In genomic region chr10:6140965-6141295, GRCh38 we compare ENCODE assay signal across 1 cellular context.
TF ChIP-seq lines count a peak whose summit lies in the region.

No MANE protein-coding gene starts in this region.

TF ChIP-seq in K562, 482 proteins besides CTCF, POLR2A, EP300 and RAD21 (continued from another document):
- TF ChIP-seq, protein P1, sequence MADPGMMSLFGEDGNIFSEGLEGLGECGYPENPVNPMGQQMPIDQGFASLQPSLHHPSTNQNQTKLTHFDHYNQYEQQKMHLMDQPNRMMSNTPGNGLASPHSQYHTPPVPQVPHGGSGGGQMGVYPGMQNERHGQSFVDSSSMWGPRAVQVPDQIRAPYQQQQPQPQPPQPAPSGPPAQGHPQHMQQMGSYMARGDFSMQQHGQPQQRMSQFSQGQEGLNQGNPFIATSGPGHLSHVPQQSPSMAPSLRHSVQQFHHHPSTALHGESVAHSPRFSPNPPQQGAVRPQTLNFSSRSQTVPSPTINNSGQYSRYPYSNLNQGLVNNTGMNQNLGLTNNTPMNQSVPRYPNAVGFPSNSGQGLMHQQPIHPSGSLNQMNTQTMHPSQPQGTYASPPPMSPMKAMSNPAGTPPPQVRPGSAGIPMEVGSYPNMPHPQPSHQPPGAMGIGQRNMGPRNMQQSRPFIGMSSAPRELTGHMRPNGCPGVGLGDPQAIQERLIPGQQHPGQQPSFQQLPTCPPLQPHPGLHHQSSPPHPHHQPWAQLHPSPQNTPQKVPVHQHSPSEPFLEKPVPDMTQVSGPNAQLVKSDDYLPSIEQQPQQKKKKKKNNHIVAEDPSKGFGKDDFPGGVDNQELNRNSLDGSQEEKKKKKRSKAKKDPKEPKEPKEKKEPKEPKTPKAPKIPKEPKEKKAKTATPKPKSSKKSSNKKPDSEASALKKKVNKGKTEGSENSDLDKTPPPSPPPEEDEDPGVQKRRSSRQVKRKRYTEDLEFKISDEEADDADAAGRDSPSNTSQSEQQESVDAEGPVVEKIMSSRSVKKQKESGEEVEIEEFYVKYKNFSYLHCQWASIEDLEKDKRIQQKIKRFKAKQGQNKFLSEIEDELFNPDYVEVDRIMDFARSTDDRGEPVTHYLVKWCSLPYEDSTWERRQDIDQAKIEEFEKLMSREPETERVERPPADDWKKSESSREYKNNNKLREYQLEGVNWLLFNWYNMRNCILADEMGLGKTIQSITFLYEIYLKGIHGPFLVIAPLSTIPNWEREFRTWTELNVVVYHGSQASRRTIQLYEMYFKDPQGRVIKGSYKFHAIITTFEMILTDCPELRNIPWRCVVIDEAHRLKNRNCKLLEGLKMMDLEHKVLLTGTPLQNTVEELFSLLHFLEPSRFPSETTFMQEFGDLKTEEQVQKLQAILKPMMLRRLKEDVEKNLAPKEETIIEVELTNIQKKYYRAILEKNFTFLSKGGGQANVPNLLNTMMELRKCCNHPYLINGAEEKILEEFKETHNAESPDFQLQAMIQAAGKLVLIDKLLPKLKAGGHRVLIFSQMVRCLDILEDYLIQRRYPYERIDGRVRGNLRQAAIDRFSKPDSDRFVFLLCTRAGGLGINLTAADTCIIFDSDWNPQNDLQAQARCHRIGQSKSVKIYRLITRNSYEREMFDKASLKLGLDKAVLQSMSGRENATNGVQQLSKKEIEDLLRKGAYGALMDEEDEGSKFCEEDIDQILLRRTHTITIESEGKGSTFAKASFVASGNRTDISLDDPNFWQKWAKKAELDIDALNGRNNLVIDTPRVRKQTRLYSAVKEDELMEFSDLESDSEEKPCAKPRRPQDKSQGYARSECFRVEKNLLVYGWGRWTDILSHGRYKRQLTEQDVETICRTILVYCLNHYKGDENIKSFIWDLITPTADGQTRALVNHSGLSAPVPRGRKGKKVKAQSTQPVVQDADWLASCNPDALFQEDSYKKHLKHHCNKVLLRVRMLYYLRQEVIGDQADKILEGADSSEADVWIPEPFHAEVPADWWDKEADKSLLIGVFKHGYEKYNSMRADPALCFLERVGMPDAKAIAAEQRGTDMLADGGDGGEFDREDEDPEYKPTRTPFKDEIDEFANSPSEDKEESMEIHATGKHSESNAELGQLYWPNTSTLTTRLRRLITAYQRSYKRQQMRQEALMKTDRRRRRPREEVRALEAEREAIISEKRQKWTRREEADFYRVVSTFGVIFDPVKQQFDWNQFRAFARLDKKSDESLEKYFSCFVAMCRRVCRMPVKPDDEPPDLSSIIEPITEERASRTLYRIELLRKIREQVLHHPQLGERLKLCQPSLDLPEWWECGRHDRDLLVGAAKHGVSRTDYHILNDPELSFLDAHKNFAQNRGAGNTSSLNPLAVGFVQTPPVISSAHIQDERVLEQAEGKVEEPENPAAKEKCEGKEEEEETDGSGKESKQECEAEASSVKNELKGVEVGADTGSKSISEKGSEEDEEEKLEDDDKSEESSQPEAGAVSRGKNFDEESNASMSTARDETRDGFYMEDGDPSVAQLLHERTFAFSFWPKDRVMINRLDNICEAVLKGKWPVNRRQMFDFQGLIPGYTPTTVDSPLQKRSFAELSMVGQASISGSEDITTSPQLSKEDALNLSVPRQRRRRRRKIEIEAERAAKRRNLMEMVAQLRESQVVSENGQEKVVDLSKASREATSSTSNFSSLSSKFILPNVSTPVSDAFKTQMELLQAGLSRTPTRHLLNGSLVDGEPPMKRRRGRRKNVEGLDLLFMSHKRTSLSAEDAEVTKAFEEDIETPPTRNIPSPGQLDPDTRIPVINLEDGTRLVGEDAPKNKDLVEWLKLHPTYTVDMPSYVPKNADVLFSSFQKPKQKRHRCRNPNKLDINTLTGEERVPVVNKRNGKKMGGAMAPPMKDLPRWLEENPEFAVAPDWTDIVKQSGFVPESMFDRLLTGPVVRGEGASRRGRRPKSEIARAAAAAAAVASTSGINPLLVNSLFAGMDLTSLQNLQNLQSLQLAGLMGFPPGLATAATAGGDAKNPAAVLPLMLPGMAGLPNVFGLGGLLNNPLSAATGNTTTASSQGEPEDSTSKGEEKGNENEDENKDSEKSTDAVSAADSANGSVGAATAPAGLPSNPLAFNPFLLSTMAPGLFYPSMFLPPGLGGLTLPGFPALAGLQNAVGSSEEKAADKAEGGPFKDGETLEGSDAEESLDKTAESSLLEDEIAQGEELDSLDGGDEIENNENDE (IDR thresholded peaks at IDR 0.05; ENCODE audit: low read depth, low read length), result no peak
- no peak for TF ChIP-seq ZNF586 (CRISPR knock-in tag; conservative IDR thresholded peaks at IDR 0.05)
- TF ChIP-seq KDM5B (IDR thresholded peaks at IDR 0.05; ENCODE audit: insufficient replicate concordance, low read depth, low read length), result peak; percentile 18
- TF ChIP-seq EZH2 (IDR thresholded peaks at IDR 0.05; ENCODE audit: borderline replicate concordance, low read depth, low read length), result no peak
